ENCODE assay signal across 16 cellular contexts in the genomic region with DNA sequence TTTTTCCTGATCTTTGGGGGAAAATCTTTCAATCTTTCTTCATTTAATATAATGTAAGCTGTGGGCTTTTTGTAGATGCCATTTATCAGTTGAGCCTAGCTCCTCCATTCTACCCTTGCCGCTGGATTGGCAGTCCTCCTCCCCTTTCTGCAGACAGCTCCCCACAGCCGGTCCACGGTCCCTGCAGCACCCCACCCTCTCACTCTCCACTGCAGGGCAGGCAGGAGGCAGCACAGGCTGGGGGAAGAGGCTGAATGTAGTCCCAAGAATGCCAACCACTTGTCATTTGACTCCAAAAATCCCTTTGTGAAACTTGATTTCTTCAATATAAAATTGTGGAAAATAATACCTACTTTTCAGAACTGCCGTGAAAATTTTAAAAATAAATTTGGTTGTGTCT.
DNase-seq lines count a peak whose midpoint lies in the region; TF ChIP-seq lines count a peak whose summit lies in the region.
"Had no signal": no experiment of that assay in that cellular context is flagged by ENCODE, and none has a peak within 500 bp of the region (broad histone marks: within the 10 kb centered on the region; RNA-seq: fewer than 3 reads in every experiment).

No MANE protein-coding gene starts in this region.

- peaks cover 2% of the 10 kb centered on the region for H3K36me3 Mint-ChIP-seq in neural progenitor cell
- H3K36me3 Mint-ChIP-seq: CD4-positive, alpha-beta memory T cell had no signal

- H3K9me3 ChIP-seq in BLaER1 (no peaks in the 10 kb centered on the region), neural progenitor cell (ENCODE audit: low read depth) (no peaks in the 10 kb centered on the region)
- H3K9me3 ChIP-seq: BE2C had no signal

- H3K79me2 ChIP-seq in neural progenitor cell (ENCODE audit: low read depth) = no peaks in the 10 kb centered on the region

- H3K4me3 Mint-ChIP-seq in neural progenitor cell = peak overlapping the region; percentile 50
- H3K4me3 Mint-ChIP-seq: CD14-positive monocyte; CD4-positive, alpha-beta memory T cell; GM23338; HFFc6; IgD-negative memory B cell had no signal

- peaks cover 13% of the 10 kb centered on the region for H3K27me3 Mint-ChIP-seq in neural progenitor cell (ENCODE audit: insufficient read depth, low read depth)

- H3K4me3 ChIP-seq in BLaER1 (no peak overlapping the region), neural progenitor cell (no peak overlapping the region)
- H3K4me3 ChIP-seq: GM23338 had no signal

- no peak overlapping the region for H3K27ac ChIP-seq in BLaER1
- H3K27ac ChIP-seq in neural progenitor cell = no peak overlapping the region

- H3K9ac ChIP-seq in BLaER1 = no peak overlapping the region
- H3K9ac ChIP-seq in neural progenitor cell = no peak overlapping the region

- H3K27ac Mint-ChIP-seq in neural progenitor cell = peak overlapping the region; percentile 82
- H3K27ac Mint-ChIP-seq: CD14-positive monocyte, GM23338, HFFc6, IgD-negative memory B cell had no signal

- H3K4me2 ChIP-seq in BLaER1 (peak overlapping the region; percentile 98), neural progenitor cell (no peak overlapping the region)
- H3K4me2 ChIP-seq: GM23338 had no signal

- H3K9me3 Mint-ChIP-seq in neural progenitor cell = no peaks in the 10 kb centered on the region
- H3K9me3 Mint-ChIP-seq: HFFc6 had no signal

- H4K20me1 ChIP-seq in BLaER1 (peaks cover 24% of the 10 kb centered on the region), neural progenitor cell (ENCODE audit: low read depth) (no peaks in the 10 kb centered on the region)

- H3K4me1 ChIP-seq in BLaER1 (peaks cover 53% of the 10 kb centered on the region), neural progenitor cell (no peaks in the 10 kb centered on the region)
- H3K4me1 ChIP-seq: BE2C had no signal

- TF ChIP-seq CTCF in neural progenitor cell (IDR thresholded peaks at IDR 0.05) = no peak

- DNase-seq in activated effector memory CD4-positive, alpha-beta T cell treated with anti-CD3 and anti-CD28 coated beads, Interleukin-2, amount 50 U/mL, for 16 hours = peak; percentile 28
- DNase-seq in activated effector memory CD4-positive, alpha-beta T cell treated with Interleukin-2 at 50 U/mL for 16 hours = no peak
- DNase-seq in neural progenitor cell (ENCODE audit: low spot score) (no peak), anterior cingulate cortex (lab: John Stamatoyannopoulos, UW) (no peak), NCI-H1694 (lab: John Stamatoyannopoulos, UW) (no peak), NCI-H1694 treated with DMSO at 0.1 percent for 48 hours (lab: John Stamatoyannopoulos, UW) (no peak)
- DNase-seq: 8988T; BE2C; CD4-positive, alpha-beta memory T cell; DMS153; GDM1; HFFc6 had no signal

- no peaks in the 10 kb centered on the region for H3F3A ChIP-seq in neural progenitor cell (ENCODE audit: low read depth)

- peaks cover 21% of the 10 kb centered on the region for H3K4me1 Mint-ChIP-seq in neural progenitor cell

- no peak overlapping the region for H2AFZ ChIP-seq in neural progenitor cell (replicated peaks)
- H2AFZ ChIP-seq: GM23338 had no signal

- H3K36me3 ChIP-seq in BLaER1 = no peaks in the 10 kb centered on the region
- no peaks in the 10 kb centered on the region for H3K36me3 ChIP-seq in neural progenitor cell
- H3K36me3 ChIP-seq: BE2C had no signal

- no peaks in the 10 kb centered on the region for H3K27me3 ChIP-seq in BLaER1
- no peaks in the 10 kb centered on the region for H3K27me3 ChIP-seq in neural progenitor cell
- H3K27me3 ChIP-seq: BE2C had no signal
